ENCODE assay signal across 7 cellular contexts in the genomic region with DNA sequence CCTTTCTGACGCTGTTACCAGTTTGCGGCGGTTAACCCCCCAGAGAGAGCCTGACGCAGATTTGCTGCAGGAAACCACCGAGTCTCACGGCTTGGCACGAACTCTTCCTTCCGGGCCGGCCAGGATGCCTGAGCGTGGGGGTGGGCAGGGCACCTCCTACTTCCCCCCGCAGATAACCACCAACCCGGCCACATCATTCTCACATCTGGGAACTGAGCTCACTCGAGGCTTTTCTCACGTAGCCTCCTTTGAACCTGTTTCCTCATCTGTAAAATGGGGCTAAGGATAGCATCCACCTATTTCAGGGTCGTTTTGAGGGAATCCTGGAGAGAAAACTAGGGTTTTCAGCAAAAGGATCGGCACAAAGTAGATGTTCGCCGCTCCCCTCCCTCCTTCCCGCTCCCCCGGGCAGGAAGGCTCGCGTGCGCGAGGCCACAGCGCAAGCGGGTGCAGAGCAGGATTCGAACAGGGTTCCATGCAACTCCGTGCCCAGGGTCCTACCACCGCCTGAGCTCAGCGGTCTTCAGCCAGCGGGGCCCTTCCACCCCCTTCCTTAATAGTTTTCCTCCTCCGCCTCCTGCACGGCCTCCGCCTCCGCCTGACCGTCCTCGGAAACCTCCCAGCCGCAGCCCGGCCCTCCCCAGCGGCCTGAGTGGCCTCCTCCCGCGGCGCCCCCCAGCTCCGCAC. TPM values are rescaled to one million over a fixed set of nuclear protein-coding genes. Genes with fewer than 3 reads are reported as not detected.
DNase-seq lines count a peak whose midpoint lies in the region; ATAC-seq and TF ChIP-seq lines count a peak whose summit lies in the region.

No MANE protein-coding gene starts in this region.

- no peaks in the 10 kb centered on the region for H3K27me3 ChIP-seq in psoas muscle (ENCODE audit: insufficient read depth in 3 of 3, low read length in 2 of 3)
- H3K27me3 ChIP-seq in uterus, result no peaks in the 10 kb centered on the region

- H3K4me1 ChIP-seq in psoas muscle (peaks cover 16% of the 10 kb centered on the region), uterus (peaks cover 0 to 3% of the 10 kb centered on the region in 2 donors)

- peak; percentile 63 for DNase-seq in SK-N-MC (ENCODE audit: low read depth, low spot score)
- peak; percentile 95 for DNase-seq in activated naive CD4-positive, alpha-beta T cell treated with anti-CD3 and anti-CD28 coated beads, Interleukin-2, amount 50 U/mL, for 16 hours
- DNase-seq in cardiac septum (ENCODE audit: low spot score), result peak; percentile 95
- DNase-seq in psoas muscle, result peak; percentile 90
- peak; percentile 85 to 87 for DNase-seq in uterus

- H3K4me3 ChIP-seq in SK-N-MC (peak overlapping the region; percentile 82), psoas muscle (peak overlapping the region; percentile 81), uterus (peak overlapping the region; percentile 44 to 67)

- H3K9me3 ChIP-seq in SK-N-MC (ENCODE audit: low read depth, low read length), result no peaks in the 10 kb centered on the region
- H3K9me3 ChIP-seq in psoas muscle, result no peaks in the 10 kb centered on the region
- H3K9me3 ChIP-seq in uterus, result no peaks in the 10 kb centered on the region

- intact Hi-C loops in cardiac septum (cut with DNase I) (no loop called here), psoas muscle (cut with DNase I) (no loop called here), uterus (cut with DNase I; ENCODE audit: low total_unique reads) (no loop called here)

- H3K27ac ChIP-seq in SK-N-MC, result peak overlapping the region; percentile 92
- peak overlapping the region; percentile 83 for H3K27ac ChIP-seq in psoas muscle
- peak overlapping the region; percentile 94 for H3K27ac ChIP-seq in uterus

- H3K36me3 ChIP-seq in SK-N-MC (ENCODE audit: insufficient read depth, low read length), result no peaks in the 10 kb centered on the region
- H3K36me3 ChIP-seq in psoas muscle (ENCODE audit: insufficient read depth in 1 of 2, low read depth in 1 of 2), result no peaks in the 10 kb centered on the region
- H3K36me3 ChIP-seq in uterus, result no peaks in the 10 kb centered on the region

- 5 to 10% (median 6%) methylated on average over 35 to 44 of the region's 44 CpGs for WGBS in psoas muscle, 3 donors

- H3K9ac ChIP-seq in SK-N-MC (ENCODE audit: insufficient read length), result peak overlapping the region; percentile 88

- TF ChIP-seq POLR2A in uterus (IDR thresholded peaks at IDR 0.05), result peak in 1 of 2 donors; percentile 33

- peak; percentile 49 for ATAC-seq in GM19023 (IDR thresholded peaks at IDR 0.05; ENCODE audit: unreplicated experiment)
- peak; percentile 45 for ATAC-seq in HG03135 (IDR thresholded peaks at IDR 0.05; ENCODE audit: unreplicated experiment)
- peak; percentile 44 to 57 (median 54) for ATAC-seq in psoas muscle

- TF ChIP-seq CTCF in psoas muscle (IDR thresholded peaks at IDR 0.05), result no peak
- TF ChIP-seq CTCF in uterus (IDR thresholded peaks at IDR 0.05), result no peak

RNA-seq across cellular contexts. Expression of a gene that starts 23.7 kb away (rescaled TPM):
- total RNA-seq in cardiac septum (22.6 TPM), psoas muscle (100 to 1,000 TPM in 1 of 4 donors, 10 to 100 TPM in 3; 16.1 to 220 (median 65.4) TPM), uterus (100 to 1,000 TPM; 118 to 210 (median 145) TPM)
- polyA plus RNA-seq in psoas muscle, result 100 to 1,000 TPM; 114 to 744 (median 487) TPM

RNA-seq across cellular contexts. Expression of a gene that starts 57.3 kb away (rescaled TPM):
- total RNA-seq in cardiac septum, result 28.9 TPM
- total RNA-seq in psoas muscle, result 10 to 100 TPM; 24.0 to 38.7 (median 34.0) TPM
- polyA plus RNA-seq in psoas muscle, result 10 to 100 TPM; 22.1 to 24.9 (median 22.5) TPM
- 10 to 100 TPM; 18.4 to 34.8 (median 22.7) TPM for total RNA-seq in uterus

Comparison
In these comparisons a context has a peak if more than half of its experiments do, and no peak if none do; other contexts are left out.
1. Peak in every context shown above with its lines: DNase-seq, ATAC-seq, H3K4me3 ChIP-seq and H3K27ac ChIP-seq.